ENCODE assay signal across 1 cellular context in the genomic region with DNA sequence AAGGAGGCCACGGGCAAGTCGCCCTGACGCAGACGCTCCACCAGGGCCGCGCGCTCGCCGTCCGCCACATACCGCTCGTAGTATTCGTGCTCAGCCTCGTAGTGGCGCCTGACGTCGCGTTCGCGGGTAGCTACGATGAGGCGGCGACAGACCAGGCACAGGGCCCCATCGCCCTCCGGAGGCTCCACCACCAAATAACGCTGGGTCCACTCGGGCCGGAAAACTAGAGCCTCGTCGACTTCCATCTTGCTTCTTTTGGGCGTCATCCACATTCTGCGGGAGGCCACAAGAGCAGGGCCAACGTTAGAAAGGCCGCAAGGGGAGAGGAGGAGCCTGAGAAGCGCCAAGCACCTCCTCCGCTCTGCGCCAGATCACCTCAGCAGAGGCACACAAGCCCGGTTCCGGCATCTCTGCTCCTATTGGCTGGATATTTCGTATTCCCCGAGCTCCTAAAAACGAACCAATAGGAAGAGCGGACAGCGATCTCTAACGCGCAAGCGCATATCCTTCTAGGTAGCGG.
TF ChIP-seq lines count a peak whose summit lies in the region.

A gene (minus strand): TSS at position 326 of the 520 bp plus-strand sequence. CDS start 54 bp downstream, at position 272.

TF ChIP-seq in K562, 482 proteins besides CTCF, POLR2A, EP300 and RAD21 (continued from another document and continues in another):
- TF ChIP-seq, protein P1, sequence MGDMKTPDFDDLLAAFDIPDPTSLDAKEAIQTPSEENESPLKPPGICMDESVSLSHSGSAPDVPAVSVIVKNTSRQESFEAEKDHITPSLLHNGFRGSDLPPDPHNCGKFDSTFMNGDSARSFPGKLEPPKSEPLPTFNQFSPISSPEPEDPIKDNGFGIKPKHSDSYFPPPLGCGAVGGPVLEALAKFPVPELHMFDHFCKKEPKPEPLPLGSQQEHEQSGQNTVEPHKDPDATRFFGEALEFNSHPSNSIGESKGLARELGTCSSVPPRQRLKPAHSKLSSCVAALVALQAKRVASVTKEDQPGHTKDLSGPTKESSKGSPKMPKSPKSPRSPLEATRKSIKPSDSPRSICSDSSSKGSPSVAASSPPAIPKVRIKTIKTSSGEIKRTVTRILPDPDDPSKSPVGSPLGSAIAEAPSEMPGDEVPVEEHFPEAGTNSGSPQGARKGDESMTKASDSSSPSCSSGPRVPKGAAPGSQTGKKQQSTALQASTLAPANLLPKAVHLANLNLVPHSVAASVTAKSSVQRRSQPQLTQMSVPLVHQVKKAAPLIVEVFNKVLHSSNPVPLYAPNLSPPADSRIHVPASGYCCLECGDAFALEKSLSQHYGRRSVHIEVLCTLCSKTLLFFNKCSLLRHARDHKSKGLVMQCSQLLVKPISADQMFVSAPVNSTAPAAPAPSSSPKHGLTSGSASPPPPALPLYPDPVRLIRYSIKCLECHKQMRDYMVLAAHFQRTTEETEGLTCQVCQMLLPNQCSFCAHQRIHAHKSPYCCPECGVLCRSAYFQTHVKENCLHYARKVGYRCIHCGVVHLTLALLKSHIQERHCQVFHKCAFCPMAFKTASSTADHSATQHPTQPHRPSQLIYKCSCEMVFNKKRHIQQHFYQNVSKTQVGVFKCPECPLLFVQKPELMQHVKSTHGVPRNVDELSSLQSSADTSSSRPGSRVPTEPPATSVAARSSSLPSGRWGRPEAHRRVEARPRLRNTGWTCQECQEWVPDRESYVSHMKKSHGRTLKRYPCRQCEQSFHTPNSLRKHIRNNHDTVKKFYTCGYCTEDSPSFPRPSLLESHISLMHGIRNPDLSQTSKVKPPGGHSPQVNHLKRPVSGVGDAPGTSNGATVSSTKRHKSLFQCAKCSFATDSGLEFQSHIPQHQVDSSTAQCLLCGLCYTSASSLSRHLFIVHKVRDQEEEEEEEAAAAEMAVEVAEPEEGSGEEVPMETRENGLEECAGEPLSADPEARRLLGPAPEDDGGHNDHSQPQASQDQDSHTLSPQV (IDR thresholded peaks at IDR 0.05) = peak; percentile 59
- TF ChIP-seq NELFE (IDR thresholded peaks at IDR 0.05; ENCODE audit: insufficient read depth, insufficient read length) = no peak
- 0 out of 2 replicates have a peak, but pooled peaks have one; percentile 70 for TF ChIP-seq ZNF57 (CRISPR knock-in tag; IDR thresholded peaks at IDR 0.05)
- no peak; the same call in 1 of the 2 replicates for TF ChIP-seq HLTF (IDR thresholded peaks at IDR 0.05)
- no peak for TF ChIP-seq JUN (IDR thresholded peaks at IDR 0.05; ENCODE audit: borderline replicate concordance, low read depth, low read length)
- no peak for TF ChIP-seq JUN (CRISPR knock-in tag; IDR thresholded peaks at IDR 0.05; ENCODE audit: borderline replicate concordance)
- no peak; the same call in 1 of the 2 replicates for TF ChIP-seq HDAC8 (tag; IDR thresholded peaks at IDR 0.05)
- TF ChIP-seq, protein P2, sequence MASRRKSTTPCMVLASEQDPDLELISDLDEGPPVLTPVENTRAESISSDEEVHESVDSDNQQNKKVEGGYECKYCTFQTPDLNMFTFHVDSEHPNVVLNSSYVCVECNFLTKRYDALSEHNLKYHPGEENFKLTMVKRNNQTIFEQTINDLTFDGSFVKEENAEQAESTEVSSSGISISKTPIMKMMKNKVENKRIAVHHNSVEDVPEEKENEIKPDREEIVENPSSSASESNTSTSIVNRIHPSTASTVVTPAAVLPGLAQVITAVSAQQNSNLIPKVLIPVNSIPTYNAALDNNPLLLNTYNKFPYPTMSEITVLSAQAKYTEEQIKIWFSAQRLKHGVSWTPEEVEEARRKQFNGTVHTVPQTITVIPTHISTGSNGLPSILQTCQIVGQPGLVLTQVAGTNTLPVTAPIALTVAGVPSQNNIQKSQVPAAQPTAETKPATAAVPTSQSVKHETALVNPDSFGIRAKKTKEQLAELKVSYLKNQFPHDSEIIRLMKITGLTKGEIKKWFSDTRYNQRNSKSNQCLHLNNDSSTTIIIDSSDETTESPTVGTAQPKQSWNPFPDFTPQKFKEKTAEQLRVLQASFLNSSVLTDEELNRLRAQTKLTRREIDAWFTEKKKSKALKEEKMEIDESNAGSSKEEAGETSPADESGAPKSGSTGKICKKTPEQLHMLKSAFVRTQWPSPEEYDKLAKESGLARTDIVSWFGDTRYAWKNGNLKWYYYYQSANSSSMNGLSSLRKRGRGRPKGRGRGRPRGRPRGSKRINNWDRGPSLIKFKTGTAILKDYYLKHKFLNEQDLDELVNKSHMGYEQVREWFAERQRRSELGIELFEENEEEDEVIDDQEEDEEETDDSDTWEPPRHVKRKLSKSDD (conservative IDR thresholded peaks at IDR 0.05; ENCODE audit: low read length) = 0 out of 2 replicates have a peak, but pooled peaks have one; percentile 67
- TF ChIP-seq ZNF121 (CRISPR knock-in tag; conservative IDR thresholded peaks at IDR 0.05) = no peak
- peak; percentile 31; the same call in 1 of the 2 replicates for TF ChIP-seq ZNF76 (CRISPR knock-in tag; IDR thresholded peaks at IDR 0.05; ENCODE audit: borderline replicate concordance)
- no peak; the same call in 1 of the 2 replicates for TF ChIP-seq TGIF2 (CRISPR knock-in tag; IDR thresholded peaks at IDR 0.05)
- TF ChIP-seq ZFP36 (IDR thresholded peaks at IDR 0.05; ENCODE audit: low read depth, low read length, partially characterized antibody) = peak; percentile 26
- no peak for TF ChIP-seq ZNF408 (CRISPR knock-in tag; IDR thresholded peaks at IDR 0.05; ENCODE audit: low read depth)
- TF ChIP-seq, protein P3, sequence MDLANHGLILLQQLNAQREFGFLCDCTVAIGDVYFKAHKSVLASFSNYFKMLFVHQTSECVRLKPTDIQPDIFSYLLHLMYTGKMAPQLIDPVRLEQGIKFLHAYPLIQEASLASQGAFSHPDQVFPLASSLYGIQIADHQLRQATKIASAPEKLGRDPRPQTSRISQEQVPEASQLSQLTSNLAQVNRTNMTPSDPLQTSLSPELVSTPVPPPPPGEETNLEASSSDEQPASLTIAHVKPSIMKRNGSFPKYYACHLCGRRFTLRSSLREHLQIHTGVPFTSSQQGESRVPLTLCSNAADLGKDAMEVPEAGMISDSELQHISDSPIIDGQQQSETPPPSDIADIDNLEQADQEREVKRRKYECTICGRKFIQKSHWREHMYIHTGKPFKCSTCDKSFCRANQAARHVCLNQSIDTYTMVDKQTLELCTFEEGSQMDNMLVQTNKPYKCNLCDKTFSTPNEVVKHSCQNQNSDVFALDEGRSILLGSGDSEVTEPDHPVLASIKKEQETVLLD (IDR thresholded peaks at IDR 0.05) = 0 out of 2 replicates have a peak, but pooled peaks have one; percentile 58
- no peak for TF ChIP-seq DACH1 (IDR thresholded peaks at IDR 0.05; ENCODE audit: partially characterized antibody)
- TF ChIP-seq SMARCA4 (IDR thresholded peaks at IDR 0.05) = no peak
- no peak; the same call in 1 of the 2 replicates for TF ChIP-seq GATAD2A (IDR thresholded peaks at IDR 0.05)
- TF ChIP-seq, protein P4, sequence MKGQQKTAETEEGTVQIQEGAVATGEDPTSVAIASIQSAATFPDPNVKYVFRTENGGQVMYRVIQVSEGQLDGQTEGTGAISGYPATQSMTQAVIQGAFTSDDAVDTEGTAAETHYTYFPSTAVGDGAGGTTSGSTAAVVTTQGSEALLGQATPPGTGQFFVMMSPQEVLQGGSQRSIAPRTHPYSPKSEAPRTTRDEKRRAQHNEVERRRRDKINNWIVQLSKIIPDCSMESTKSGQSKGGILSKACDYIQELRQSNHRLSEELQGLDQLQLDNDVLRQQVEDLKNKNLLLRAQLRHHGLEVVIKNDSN (CRISPR knock-in tag; IDR thresholded peaks at IDR 0.05) = no peak
- TF ChIP-seq, protein P5, sequence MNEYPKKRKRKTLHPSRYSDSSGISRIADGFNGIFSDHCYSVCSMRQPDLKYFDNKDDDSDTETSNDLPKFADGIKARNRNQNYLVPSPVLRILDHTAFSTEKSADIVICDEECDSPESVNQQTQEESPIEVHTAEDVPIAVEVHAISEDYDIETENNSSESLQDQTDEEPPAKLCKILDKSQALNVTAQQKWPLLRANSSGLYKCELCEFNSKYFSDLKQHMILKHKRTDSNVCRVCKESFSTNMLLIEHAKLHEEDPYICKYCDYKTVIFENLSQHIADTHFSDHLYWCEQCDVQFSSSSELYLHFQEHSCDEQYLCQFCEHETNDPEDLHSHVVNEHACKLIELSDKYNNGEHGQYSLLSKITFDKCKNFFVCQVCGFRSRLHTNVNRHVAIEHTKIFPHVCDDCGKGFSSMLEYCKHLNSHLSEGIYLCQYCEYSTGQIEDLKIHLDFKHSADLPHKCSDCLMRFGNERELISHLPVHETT (CRISPR knock-in tag; conservative IDR thresholded peaks at IDR 0.05 in 1 of 2, IDR thresholded peaks at IDR 0.05 in 1 of 2) = peak in 1 of 2 experiments; percentile 85; a peak in 2 of 4 replicates
- no peak for TF ChIP-seq HNRNPK (IDR thresholded peaks at IDR 0.05; ENCODE audit: low read depth, low read length, poor library complexity, severe bottlenecking)
- TF ChIP-seq BRD9 (IDR thresholded peaks at IDR 0.05; ENCODE audit: low read depth, partially characterized antibody) = peak; percentile 74
- no peak; the same call in 1 of the 2 replicates for TF ChIP-seq HIVEP1 (CRISPR knock-in tag; IDR thresholded peaks at IDR 0.05)
- peak; percentile 34 for TF ChIP-seq MTA3 (IDR thresholded peaks at IDR 0.05; ENCODE audit: borderline replicate concordance)
- TF ChIP-seq, protein P6, sequence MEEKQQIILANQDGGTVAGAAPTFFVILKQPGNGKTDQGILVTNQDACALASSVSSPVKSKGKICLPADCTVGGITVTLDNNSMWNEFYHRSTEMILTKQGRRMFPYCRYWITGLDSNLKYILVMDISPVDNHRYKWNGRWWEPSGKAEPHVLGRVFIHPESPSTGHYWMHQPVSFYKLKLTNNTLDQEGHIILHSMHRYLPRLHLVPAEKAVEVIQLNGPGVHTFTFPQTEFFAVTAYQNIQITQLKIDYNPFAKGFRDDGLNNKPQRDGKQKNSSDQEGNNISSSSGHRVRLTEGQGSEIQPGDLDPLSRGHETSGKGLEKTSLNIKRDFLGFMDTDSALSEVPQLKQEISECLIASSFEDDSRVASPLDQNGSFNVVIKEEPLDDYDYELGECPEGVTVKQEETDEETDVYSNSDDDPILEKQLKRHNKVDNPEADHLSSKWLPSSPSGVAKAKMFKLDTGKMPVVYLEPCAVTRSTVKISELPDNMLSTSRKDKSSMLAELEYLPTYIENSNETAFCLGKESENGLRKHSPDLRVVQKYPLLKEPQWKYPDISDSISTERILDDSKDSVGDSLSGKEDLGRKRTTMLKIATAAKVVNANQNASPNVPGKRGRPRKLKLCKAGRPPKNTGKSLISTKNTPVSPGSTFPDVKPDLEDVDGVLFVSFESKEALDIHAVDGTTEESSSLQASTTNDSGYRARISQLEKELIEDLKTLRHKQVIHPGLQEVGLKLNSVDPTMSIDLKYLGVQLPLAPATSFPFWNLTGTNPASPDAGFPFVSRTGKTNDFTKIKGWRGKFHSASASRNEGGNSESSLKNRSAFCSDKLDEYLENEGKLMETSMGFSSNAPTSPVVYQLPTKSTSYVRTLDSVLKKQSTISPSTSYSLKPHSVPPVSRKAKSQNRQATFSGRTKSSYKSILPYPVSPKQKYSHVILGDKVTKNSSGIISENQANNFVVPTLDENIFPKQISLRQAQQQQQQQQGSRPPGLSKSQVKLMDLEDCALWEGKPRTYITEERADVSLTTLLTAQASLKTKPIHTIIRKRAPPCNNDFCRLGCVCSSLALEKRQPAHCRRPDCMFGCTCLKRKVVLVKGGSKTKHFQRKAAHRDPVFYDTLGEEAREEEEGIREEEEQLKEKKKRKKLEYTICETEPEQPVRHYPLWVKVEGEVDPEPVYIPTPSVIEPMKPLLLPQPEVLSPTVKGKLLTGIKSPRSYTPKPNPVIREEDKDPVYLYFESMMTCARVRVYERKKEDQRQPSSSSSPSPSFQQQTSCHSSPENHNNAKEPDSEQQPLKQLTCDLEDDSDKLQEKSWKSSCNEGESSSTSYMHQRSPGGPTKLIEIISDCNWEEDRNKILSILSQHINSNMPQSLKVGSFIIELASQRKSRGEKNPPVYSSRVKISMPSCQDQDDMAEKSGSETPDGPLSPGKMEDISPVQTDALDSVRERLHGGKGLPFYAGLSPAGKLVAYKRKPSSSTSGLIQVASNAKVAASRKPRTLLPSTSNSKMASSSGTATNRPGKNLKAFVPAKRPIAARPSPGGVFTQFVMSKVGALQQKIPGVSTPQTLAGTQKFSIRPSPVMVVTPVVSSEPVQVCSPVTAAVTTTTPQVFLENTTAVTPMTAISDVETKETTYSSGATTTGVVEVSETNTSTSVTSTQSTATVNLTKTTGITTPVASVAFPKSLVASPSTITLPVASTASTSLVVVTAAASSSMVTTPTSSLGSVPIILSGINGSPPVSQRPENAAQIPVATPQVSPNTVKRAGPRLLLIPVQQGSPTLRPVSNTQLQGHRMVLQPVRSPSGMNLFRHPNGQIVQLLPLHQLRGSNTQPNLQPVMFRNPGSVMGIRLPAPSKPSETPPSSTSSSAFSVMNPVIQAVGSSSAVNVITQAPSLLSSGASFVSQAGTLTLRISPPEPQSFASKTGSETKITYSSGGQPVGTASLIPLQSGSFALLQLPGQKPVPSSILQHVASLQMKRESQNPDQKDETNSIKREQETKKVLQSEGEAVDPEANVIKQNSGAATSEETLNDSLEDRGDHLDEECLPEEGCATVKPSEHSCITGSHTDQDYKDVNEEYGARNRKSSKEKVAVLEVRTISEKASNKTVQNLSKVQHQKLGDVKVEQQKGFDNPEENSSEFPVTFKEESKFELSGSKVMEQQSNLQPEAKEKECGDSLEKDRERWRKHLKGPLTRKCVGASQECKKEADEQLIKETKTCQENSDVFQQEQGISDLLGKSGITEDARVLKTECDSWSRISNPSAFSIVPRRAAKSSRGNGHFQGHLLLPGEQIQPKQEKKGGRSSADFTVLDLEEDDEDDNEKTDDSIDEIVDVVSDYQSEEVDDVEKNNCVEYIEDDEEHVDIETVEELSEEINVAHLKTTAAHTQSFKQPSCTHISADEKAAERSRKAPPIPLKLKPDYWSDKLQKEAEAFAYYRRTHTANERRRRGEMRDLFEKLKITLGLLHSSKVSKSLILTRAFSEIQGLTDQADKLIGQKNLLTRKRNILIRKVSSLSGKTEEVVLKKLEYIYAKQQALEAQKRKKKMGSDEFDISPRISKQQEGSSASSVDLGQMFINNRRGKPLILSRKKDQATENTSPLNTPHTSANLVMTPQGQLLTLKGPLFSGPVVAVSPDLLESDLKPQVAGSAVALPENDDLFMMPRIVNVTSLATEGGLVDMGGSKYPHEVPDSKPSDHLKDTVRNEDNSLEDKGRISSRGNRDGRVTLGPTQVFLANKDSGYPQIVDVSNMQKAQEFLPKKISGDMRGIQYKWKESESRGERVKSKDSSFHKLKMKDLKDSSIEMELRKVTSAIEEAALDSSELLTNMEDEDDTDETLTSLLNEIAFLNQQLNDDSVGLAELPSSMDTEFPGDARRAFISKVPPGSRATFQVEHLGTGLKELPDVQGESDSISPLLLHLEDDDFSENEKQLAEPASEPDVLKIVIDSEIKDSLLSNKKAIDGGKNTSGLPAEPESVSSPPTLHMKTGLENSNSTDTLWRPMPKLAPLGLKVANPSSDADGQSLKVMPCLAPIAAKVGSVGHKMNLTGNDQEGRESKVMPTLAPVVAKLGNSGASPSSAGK (IDR thresholded peaks at IDR 0.05) = peak; percentile 93
- TF ChIP-seq POLR2G (IDR thresholded peaks at IDR 0.05; ENCODE audit: low read depth, low read length) = peak; percentile 96
- peak; percentile 87 for TF ChIP-seq CBFB (CRISPR knock-in tag; IDR thresholded peaks at IDR 0.05)
- TF ChIP-seq, protein P7, sequence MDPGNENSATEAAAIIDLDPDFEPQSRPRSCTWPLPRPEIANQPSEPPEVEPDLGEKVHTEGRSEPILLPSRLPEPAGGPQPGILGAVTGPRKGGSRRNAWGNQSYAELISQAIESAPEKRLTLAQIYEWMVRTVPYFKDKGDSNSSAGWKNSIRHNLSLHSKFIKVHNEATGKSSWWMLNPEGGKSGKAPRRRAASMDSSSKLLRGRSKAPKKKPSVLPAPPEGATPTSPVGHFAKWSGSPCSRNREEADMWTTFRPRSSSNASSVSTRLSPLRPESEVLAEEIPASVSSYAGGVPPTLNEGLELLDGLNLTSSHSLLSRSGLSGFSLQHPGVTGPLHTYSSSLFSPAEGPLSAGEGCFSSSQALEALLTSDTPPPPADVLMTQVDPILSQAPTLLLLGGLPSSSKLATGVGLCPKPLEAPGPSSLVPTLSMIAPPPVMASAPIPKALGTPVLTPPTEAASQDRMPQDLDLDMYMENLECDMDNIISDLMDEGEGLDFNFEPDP (CRISPR knock-in tag; IDR thresholded peaks at IDR 0.05) = 0 out of 2 replicates have a peak, but pooled peaks have one; percentile 24
- no peak for TF ChIP-seq STAT5B (CRISPR knock-in tag; IDR thresholded peaks at IDR 0.05)
